8 cellular contexts compared by ENCODE assay signal in genomic region chr19:6260912-6261636, GRCh38. TPM values are rescaled to one million over a fixed set of nuclear protein-coding genes. Genes with fewer than 3 reads are reported as not detected.
DNase-seq lines count a peak whose midpoint lies in the region; ATAC-seq, FAIRE-seq and TF ChIP-seq lines count a peak whose summit lies in the region.

No MANE protein-coding gene starts in this region.

- H3K4me3 ChIP-seq in A673 (ENCODE audit: low read depth, low read length, poor library complexity, severe bottlenecking) (no peak overlapping the region), GM23248 (no peak overlapping the region)

- H2AFZ ChIP-seq in GM23248: no peak overlapping the region

- DNase-seq in A673 (ENCODE audit: low spot score) (peak; percentile 44), GM23248 (peak; percentile 44), glomerular visceral epithelial cell (ENCODE audit: extremely low spot score) (peak; percentile 24), cerebellar nuclear complex (lab: John Stamatoyannopoulos, UW) (no peak), SHP77 treated with DMSO at 0.1 percent for 48 hours (lab: John Stamatoyannopoulos, UW) (no peak), GM12891 (ENCODE audit: insufficient read length, low spot score) (no peak)
- DNase-seq in activated CD4-positive, alpha-beta T cell treated with anti-CD3 and anti-CD28 coated beads, Interleukin-2, amount 50 U/mL, for 48 hours: peak; percentile 26 to 44
- no peak for DNase-seq in stimulated activated naive B cell treated with anti-CD40 and anti-IgM and Interleukin-4, amounts not matched to agents 10 μg/mL and 1 μg/mL and 100 μg/mL, for 72 hours

- H3K4me1 Mint-ChIP-seq in stimulated activated naive B cell treated with anti-CD40 and anti-IgM and Interleukin-4, amounts not matched to agents 10 μg/mL and 1 μg/mL and 100 μg/mL, for 72 hours: peaks cover 21 to 23% of the 10 kb centered on the region in 2 donors

- H4K20me1 ChIP-seq in GM23248 (ENCODE audit: insufficient read depth): no peaks in the 10 kb centered on the region

- H3K4me3 Mint-ChIP-seq in stimulated activated naive B cell treated with anti-CD40 and anti-IgM and Interleukin-4, amounts not matched to agents 10 μg/mL and 1 μg/mL and 100 μg/mL, for 72 hours: no peak overlapping the region

- POLR2A ChIA-PET in A673 (lab: Charles Lee; ENCODE audit: low non-redundant PET): no interaction called here

- H3K4me1 ChIP-seq in A673 (ENCODE audit: insufficient read depth, low read length, poor library complexity, severe bottlenecking) (peaks cover 10% of the 10 kb centered on the region), GM23248 (ENCODE audit: insufficient read depth) (no peaks in the 10 kb centered on the region)

- peaks cover 54 to 73% of the 10 kb centered on the region in 2 donors for H3K36me3 Mint-ChIP-seq in stimulated activated naive B cell treated with anti-CD40 and anti-IgM and Interleukin-4, amounts not matched to agents 10 μg/mL and 1 μg/mL and 100 μg/mL, for 72 hours

- in situ Hi-C loops in GM23248 (cut with MboI): no loop called here

- no peak for FAIRE-seq in GM12891 (lab: Jason Lieb, UNC)

- no peaks in the 10 kb centered on the region for H3K9me3 Mint-ChIP-seq in stimulated activated naive B cell treated with anti-CD40 and anti-IgM and Interleukin-4, amounts not matched to agents 10 μg/mL and 1 μg/mL and 100 μg/mL, for 72 hours

- H3K27me3 ChIP-seq in A673 (replicated peaks; ENCODE audit: insufficient read depth, low read depth, low read length, poor library complexity): no peaks in the 10 kb centered on the region
- H3K27me3 ChIP-seq in GM23248 (replicated peaks; ENCODE audit: insufficient read depth): no peaks in the 10 kb centered on the region

- ATAC-seq in stimulated activated naive B cell treated with anti-CD40 and anti-IgM and Interleukin-4, amounts not matched to agents 10 μg/mL and 1 μg/mL and 100 μg/mL, for 72 hours (replicated peaks): peak; percentile 36 to 49

- no peaks in the 10 kb centered on the region for H3F3A ChIP-seq in GM23248 (ENCODE audit: insufficient read depth)

- no TSS peak for BruUV-seq in A673 (replicated peaks; lab: Mats Ljungman, UMichigan)

- no peak for TF ChIP-seq POLR2A in GM12891 (IDR thresholded peaks at IDR 0.05; ENCODE audit: low read depth, low read length)

- H3K9me3 ChIP-seq in A673 (ENCODE audit: low read depth, low read length, poor library complexity, severe bottlenecking) (no peaks in the 10 kb centered on the region), GM23248 (ENCODE audit: low read depth) (no peaks in the 10 kb centered on the region)

- no peaks in the 10 kb centered on the region for H3K9me2 ChIP-seq in GM23248 (ENCODE audit: insufficient read depth)

- H3K27ac ChIP-seq in A673 (ENCODE audit: low read depth, low read length, poor library complexity, severe bottlenecking): no peak overlapping the region
- no peak overlapping the region for H3K27ac ChIP-seq in GM23248

- intact Hi-C loops in A673 (cut with micrococcal nuclease; ENCODE audit: unreplicated experiment): no loop called here

- H3K9ac ChIP-seq in GM23248: no peak overlapping the region

- no peak overlapping the region for H3K4me2 ChIP-seq in GM23248 (ENCODE audit: unreplicated experiment)

- H3K36me3 ChIP-seq in A673 (ENCODE audit: insufficient read depth, low read length, poor library complexity, severe bottlenecking) (peaks cover 25% of the 10 kb centered on the region), GM23248 (ENCODE audit: low read depth) (peaks cover 20% of the 10 kb centered on the region; the same call in 1 of the 2 replicates)

- WGBS in GM23248 (ENCODE audit: low coverage in 1 of 2, low lambda C conversion rate in 2 of 2, missing lambda C conversion rate in 2 of 2), 2 experiments: 91 to 93% methylated on average over 25 to 30 of the region's 30 CpGs

- peaks cover 100% of the 10 kb centered on the region for H3K79me2 ChIP-seq in GM23248 (ENCODE audit: insufficient read depth)

- no peak overlapping the region for H3K27ac Mint-ChIP-seq in stimulated activated naive B cell treated with anti-CD40 and anti-IgM and Interleukin-4, amounts not matched to agents 10 μg/mL and 1 μg/mL and 100 μg/mL, for 72 hours

- no peaks in the 10 kb centered on the region for H3K27me3 Mint-ChIP-seq in stimulated activated naive B cell treated with anti-CD40 and anti-IgM and Interleukin-4, amounts not matched to agents 10 μg/mL and 1 μg/mL and 100 μg/mL, for 72 hours

- peak; percentile 66 for TF ChIP-seq CTCF in A673 (conservative IDR thresholded peaks at IDR 0.05; ENCODE audit: low read depth, low read length)

- CTCF ChIA-PET in A673 (lab: Charles Lee): interaction anchor here (0.7 kb wide), 1 partner anchor 158 kb away, joined by 4 read pairs; no protein-coding TSS in a partner anchor

TF ChIP-seq in GM12891, 5 proteins besides CTCF, POLR2A, EP300 and RAD21:
- TF ChIP-seq PAX5 (IDR thresholded peaks at IDR 0.05; ENCODE audit: insufficient read depth, low read length, severe bottlenecking) (no peak), POLR2AphosphoS5 (IDR thresholded peaks at IDR 0.05; ENCODE audit: low read depth, low read length) (no peak), SPI1 (IDR thresholded peaks at IDR 0.05; ENCODE audit: low read depth, low read length) (no peak), POU2F2 (IDR thresholded peaks at IDR 0.05; ENCODE audit: low read depth, low read length) (no peak), TAF1 (IDR thresholded peaks at IDR 0.05; ENCODE audit: low read depth, low read length) (no peak)

RNA-seq across cellular contexts. Expression of gene MLLT1, which starts 18.7 kb away (rescaled TPM):
- 80.1 and 88.6 TPM in 2 replicates for total RNA-seq in A673 (2021)
- 17.3 and 19.1 TPM in 2 replicates for total RNA-seq in GM23248 (2014; rRNA removed; shearing (Covaris generic))
- polyA plus RNA-seq in GM23248 (2016; fragmentation: Nextera tagmentation; extraction: Ambion mirVana): 13.3 and 14.3 TPM in 2 replicates
- 13.6 TPM for polyA plus RNA-seq in GM12891 (2012; ENCODE audit: low read depth, missing spikeins)

Comparison
In these comparisons a context has a peak if more than half of its experiments do, and no peak if none do; other contexts are left out.
1. DNase-seq: peak in A673 (single experiment), GM23248 (single experiment), activated CD4-positive, alpha-beta T cell treated with anti-CD3 and anti-CD28 coated beads, Interleukin-2, amount 50 U/mL, for 48 hours (2 of 2) and glomerular visceral epithelial cell (single experiment); none in stimulated activated naive B cell treated with anti-CD40 and anti-IgM and Interleukin-4, amounts not matched to agents 10 μg/mL and 1 μg/mL and 100 μg/mL, for 72 hours (single experiment), cerebellar nuclear complex (0 of 2), SHP77 treated with DMSO at 0.1 percent for 48 hours (single experiment) and GM12891 (single experiment).